In the genomic region with DNA sequence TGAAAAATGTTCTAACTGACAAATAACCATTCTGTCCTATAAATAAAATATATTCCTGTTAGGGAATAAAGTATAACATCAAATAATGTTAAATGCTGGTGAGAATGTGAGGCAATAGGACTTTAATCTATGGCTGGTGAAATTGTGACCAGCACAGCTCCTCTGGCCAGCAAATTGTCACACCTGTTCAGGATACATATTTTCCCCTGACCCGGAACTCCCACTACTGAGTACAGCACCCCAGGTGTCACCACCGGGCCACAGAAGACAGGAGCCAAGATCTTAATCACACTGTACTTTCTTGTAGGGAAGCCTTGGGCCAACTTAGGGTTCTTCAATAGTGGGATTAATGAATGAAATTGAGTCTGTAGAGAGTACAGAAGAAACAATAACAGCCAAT, we compare ENCODE assay signal across 29 cellular contexts.
"Had no signal": no experiment of that assay in that cellular context is flagged by ENCODE, and none has a peak within 500 bp of the region (broad histone marks: within the 10 kb centered on the region; RNA-seq: fewer than 3 reads in every experiment).

No MANE protein-coding gene starts in this region.

- H3K27ac Mint-ChIP-seq: stimulated activated effector memory CD8-positive, alpha-beta T cell treated with anti-CD3 and anti-CD28 coated beads, Interleukin-12 subunit alpha, Interleukin-12 subunit beta, amount 100 ng/mL, for 72 hours; stimulated activated memory B cell treated with anti-CD40 and anti-IgM and Interleukin-4, amounts not matched to agents 10 μg/mL and 1 μg/mL and 100 μg/mL, for 72 hours; stimulated activated naive B cell treated with anti-CD40 and anti-IgM and Interleukin-4, amounts not matched to agents 10 μg/mL and 1 μg/mL and 100 μg/mL, for 72 hours; stimulated activated naive CD8-positive, alpha-beta T cell treated with anti-CD3 and anti-CD28 coated beads, Interleukin-15, Interleukin-2, amounts not matched to agents 100 ng/mL and 50 ng/mL, for 24 hours; type B pancreatic cell had no signal

- H3K9me3 ChIP-seq: testis, thoracic aorta, thyroid gland, upper lobe of right lung, uterus, vagina had no signal

- FAIRE-seq: urothelium cell line had no signal

- H3K27ac ChIP-seq: stomach, suprapubic skin, testis, thoracic aorta, thyroid gland, tibial artery, tibial nerve, transverse colon, upper lobe of left lung, upper lobe of right lung, uterus, vagina had no signal

- H3K9me3 Mint-ChIP-seq: type B pancreatic cell had no signal

- H3K36me3 ChIP-seq: stomach, suprapubic skin, thoracic aorta, thyroid gland, tibial artery, tibial nerve, transverse colon, upper lobe of left lung, upper lobe of right lung, uterus, vagina had no signal

- H3K27me3 ChIP-seq: stomach, suprapubic skin, testis, thyroid gland, tibial artery, tibial nerve, transverse colon, upper lobe of left lung, upper lobe of right lung, uterus, vagina had no signal

- H3K36me3 Mint-ChIP-seq: stimulated activated effector memory CD8-positive, alpha-beta T cell treated with anti-CD3 and anti-CD28 coated beads, Interleukin-12 subunit alpha, Interleukin-12 subunit beta, amount 100 ng/mL, for 72 hours; type B pancreatic cell had no signal

- ATAC-seq: stimulated activated effector memory CD8-positive, alpha-beta T cell treated with anti-CD3 and anti-CD28 coated beads, Interleukin-12 subunit alpha, Interleukin-12 subunit beta, amount 100 ng/mL, for 72 hours; stimulated activated memory B cell treated with anti-CD40 and anti-IgM and Interleukin-4, amounts not matched to agents 10 μg/mL and 1 μg/mL and 100 μg/mL, for 72 hours; stimulated activated naive B cell treated with anti-CD40 and anti-IgM and Interleukin-4, amounts not matched to agents 10 μg/mL and 1 μg/mL and 100 μg/mL, for 72 hours; stimulated activated naive CD8-positive, alpha-beta T cell treated with anti-CD3 and anti-CD28 coated beads, Interleukin-15, amount 100 ng/mL, for 72 hours; stimulated activated naive CD8-positive, alpha-beta T cell treated with anti-CD3 and anti-CD28 coated beads, Interleukin-15, Interleukin-2, amounts not matched to agents 100 U/mL and 50 U/mL, for 24 hours; upper lobe of right lung had no signal

- H3K27me3 Mint-ChIP-seq: stimulated activated memory B cell treated with anti-CD40 and anti-IgM and Interleukin-4, amounts not matched to agents 10 μg/mL and 1 μg/mL and 100 μg/mL, for 72 hours; stimulated activated naive B cell treated with anti-CD40 and anti-IgM and Interleukin-4, amounts not matched to agents 10 μg/mL and 1 μg/mL and 100 μg/mL, for 72 hours; stimulated activated naive CD8-positive, alpha-beta T cell treated with anti-CD3 and anti-CD28 coated beads, Interleukin-15, amount 100 ng/mL, for 72 hours; stimulated activated naive CD8-positive, alpha-beta T cell treated with anti-CD3 and anti-CD28 coated beads, Interleukin-15, Interleukin-2, amounts not matched to agents 100 ng/mL and 50 ng/mL, for 24 hours had no signal

- H3K4me1 ChIP-seq: stomach, suprapubic skin, testis, thyroid gland, tibial artery, tibial nerve, transverse colon, upper lobe of left lung, upper lobe of right lung, uterus, vagina had no signal

- H3K4me3 Mint-ChIP-seq: stimulated activated effector memory CD8-positive, alpha-beta T cell treated with anti-CD3 and anti-CD28 coated beads, Interleukin-12 subunit alpha, Interleukin-12 subunit beta, amount 100 ng/mL, for 72 hours; stimulated activated memory B cell treated with anti-CD40 and anti-IgM and Interleukin-4, amounts not matched to agents 10 μg/mL and 1 μg/mL and 100 μg/mL, for 72 hours; stimulated activated naive B cell treated with anti-CD40 and anti-IgM and Interleukin-4, amounts not matched to agents 10 μg/mL and 1 μg/mL and 100 μg/mL, for 72 hours; stimulated activated naive CD8-positive, alpha-beta T cell treated with anti-CD3 and anti-CD28 coated beads, Interleukin-15, amount 100 ng/mL, for 72 hours; stimulated activated naive CD8-positive, alpha-beta T cell treated with anti-CD3 and anti-CD28 coated beads, Interleukin-15, Interleukin-2, amounts not matched to agents 100 ng/mL and 50 ng/mL, for 24 hours; type B pancreatic cell had no signal

- H3K4me3 ChIP-seq: stomach, suprapubic skin, testis, thoracic aorta, thyroid gland, tibial artery, tibial nerve, transverse colon, upper lobe of left lung, upper lobe of right lung, uterus, vagina had no signal

- H3K4me1 Mint-ChIP-seq: stimulated activated effector memory CD8-positive, alpha-beta T cell treated with anti-CD3 and anti-CD28 coated beads, Interleukin-12 subunit alpha, Interleukin-12 subunit beta, amount 100 ng/mL, for 72 hours; stimulated activated memory B cell treated with anti-CD40 and anti-IgM and Interleukin-4, amounts not matched to agents 10 μg/mL and 1 μg/mL and 100 μg/mL, for 72 hours; stimulated activated naive B cell treated with anti-CD40 and anti-IgM and Interleukin-4, amounts not matched to agents 10 μg/mL and 1 μg/mL and 100 μg/mL, for 72 hours; stimulated activated naive CD8-positive, alpha-beta T cell treated with anti-CD3 and anti-CD28 coated beads, Interleukin-15, amount 100 ng/mL, for 72 hours had no signal

- DNase-seq: stimulated activated CD4-positive, alpha-beta T cell treated with anti-CD3 and anti-CD28 coated beads, Interleukin-2, amount 100 ng/mL, for 48 hours; stimulated activated CD4-positive, alpha-beta T cell treated with anti-CD3 and anti-CD28 coated beads, Interleukin-4, amount 100 ng/mL, for 1 hour; stimulated activated CD4-positive, alpha-beta T cell treated with anti-CD3 and anti-CD28 coated beads, Interleukin-4, amount 100 ng/mL, for 24 hours; stimulated activated CD4-positive, alpha-beta T cell treated with anti-CD3 and anti-CD28 coated beads, Interleukin-4, amount 100 ng/mL, for 4 hours; stimulated activated CD8-positive, alpha-beta memory T cell treated with anti-CD3 and anti-CD28 coated beads, Interleukin-4, amount 100 ng/mL, for 48 hours; stimulated activated naive B cell treated with anti-CD40 and anti-IgM and Interleukin-4, amounts not matched to agents 10 μg/mL and 1 μg/mL and 100 μg/mL, for 72 hours; stimulated activated naive CD4-positive, alpha-beta T cell; stimulated activated naive CD4-positive, alpha-beta T cell treated with Interleukin-2 at 50 U/mL for 16 hours; stimulated activated naive CD8-positive, alpha-beta T cell treated with anti-CD3 and anti-CD28 coated beads, Interleukin-15, amount 100 ng/mL, for 72 hours; stimulated activated naive CD8-positive, alpha-beta T cell treated with anti-CD3 and anti-CD28 coated beads, Interleukin-15, Interleukin-2, amounts not matched to agents 100 U/mL and 50 U/mL, for 24 hours; stomach; substantia nigra; testis; thyroid gland; tibial artery; transverse colon; trophoblast cell; upper lobe of left lung; upper lobe of right lung; uterus had no signal
